2 cellular contexts compared by ENCODE assay signal in the genomic region with DNA sequence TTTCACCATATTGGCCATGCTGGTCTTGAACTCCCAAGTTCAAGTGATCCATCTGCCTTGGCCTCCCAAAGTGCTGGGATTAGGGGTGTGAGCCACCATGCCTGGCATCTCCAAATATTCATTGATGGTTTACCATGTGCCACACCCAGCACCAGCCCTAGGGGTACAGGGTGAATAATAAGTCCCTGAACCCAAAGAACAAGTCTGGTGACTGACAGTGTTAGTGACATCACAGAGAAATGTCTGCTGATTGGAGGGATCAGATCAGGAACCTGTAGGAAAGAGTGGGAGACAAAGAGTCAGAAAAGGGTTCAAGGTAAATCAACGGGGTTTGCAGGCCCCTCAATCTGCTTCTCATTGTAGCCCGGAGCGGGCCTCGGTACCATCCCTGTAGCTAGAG.
TF ChIP-seq lines count a peak whose summit lies in the region.

No MANE protein-coding gene starts in this region.

TF ChIP-seq in HepG2, 621 proteins besides CTCF, POLR2A, EP300 and RAD21:
- TF ChIP-seq CREB1 (IDR thresholded peaks at IDR 0.05): peak; percentile 70
- no peak for TF ChIP-seq CREB1 (CRISPR knock-in tag; IDR thresholded peaks at IDR 0.05)
- TF ChIP-seq ZNF207 (IDR thresholded peaks at IDR 0.05; ENCODE audit: borderline replicate concordance): no peak

TF ChIP-seq in H1, 55 proteins besides CTCF, POLR2A, EP300 and RAD21:
- no peak for TF ChIP-seq PHF8 (conservative IDR thresholded peaks at IDR 0.05; ENCODE audit: low read depth, low read length)
- no peak for TF ChIP-seq SIX5 (IDR thresholded peaks at IDR 0.05; ENCODE audit: low read depth, low read length)
- TF ChIP-seq FOSL1 (IDR thresholded peaks at IDR 0.05; ENCODE audit: insufficient read depth, low read depth, low read length): no peak
